19 cellular contexts compared by ENCODE assay signal in genomic region chr11:76279651-76280050, GRCh38.
DNase-seq lines count a peak whose midpoint lies in the region; ATAC-seq and FAIRE-seq lines count a peak whose summit lies in the region.
"Had no signal": no experiment of that assay in that cellular context is flagged by ENCODE, and none has a peak within 500 bp of the region (broad histone marks: within the 10 kb centered on the region; RNA-seq: fewer than 3 reads in every experiment).

No MANE protein-coding gene starts in this region.

- H3K36me3 ChIP-seq in neuronal stem cell (replicated peaks in 1 of 2; ENCODE audit: control insufficient read depth in 2 of 2, insufficient read depth in 2 of 2, low read length in 2 of 2) (no peaks in the 10 kb centered on the region), small intestine (ENCODE audit: control insufficient read depth in 2 of 2, insufficient read depth in 2 of 2, low read length in 2 of 2) (no peaks in the 10 kb centered on the region)

- no peak overlapping the region for H3K4me3 Mint-ChIP-seq in T-helper 17 cell

- no peaks in the 10 kb centered on the region for H3K36me3 Mint-ChIP-seq in T-helper 17 cell (ENCODE audit: low read depth)

- H3K27ac ChIP-seq in neuronal stem cell (replicated peaks; ENCODE audit: low read length) (no peak overlapping the region), small intestine (ENCODE audit: low read depth in 1 of 2, low read length in 1 of 2) (no peak overlapping the region)
- H3K27ac ChIP-seq: RWPE1 had no signal

- H3K4me1 Mint-ChIP-seq in T-helper 17 cell = peaks cover 3% of the 10 kb centered on the region

- no peak for FAIRE-seq in small intestine (lab: Jason Lieb, UNC)
- FAIRE-seq: GM12878, GM18507 had no signal

- DNase-seq in NCI-H1417 (lab: John Stamatoyannopoulos, UW) (peak in 2 of 3 experiments; percentile 46 to 79), NCI-H1417 treated with DMSO at 0.1 percent for 48 hours (lab: John Stamatoyannopoulos, UW) (no peak), NCI-H1092 treated with DMSO at 0.1 percent for 48 hours (lab: John Stamatoyannopoulos, UW) (peak; percentile 82), RPMI8226 (peak; percentile 93), neuronal stem cell (ENCODE audit: low spot score) (no peak), small intestine (no peak), T-helper 17 cell (no peak), GDM1 (lab: John Stamatoyannopoulos, UW) (no peak)
- DNase-seq: 8988T; C1 segment of cervical spinal cord; KG1; NCI-H1105 treated with DMSO at 0.1 percent for 48 hours; NCI-H446 treated with DMSO at 0.1 percent for 48 hours; NK-92 treated with Interleukin-12 subunit alpha and Interleukin-12 subunit beta, amount 100 ng/mL, for 24 hours; OCI-M1 had no signal

- H3K9me3 ChIP-seq in neuronal stem cell (replicated peaks in 1 of 2; ENCODE audit: control insufficient read depth in 2 of 2, insufficient read depth in 1 of 2, low read depth in 1 of 2, low read length in 2 of 2) (peaks cover 0 to 5% of the 10 kb centered on the region in 2 donors), small intestine (ENCODE audit: control insufficient read depth, low read depth) (no peaks in the 10 kb centered on the region), T-helper 17 cell (ENCODE audit: control insufficient read depth, low read length, poor library complexity, severe bottlenecking) (no peaks in the 10 kb centered on the region)

- H3K4me2 ChIP-seq in neuronal stem cell (ENCODE audit: insufficient read depth, low read length, poor library complexity, severe bottlenecking) = no peak overlapping the region

- no peak overlapping the region for H2BK120ac ChIP-seq in neuronal stem cell (ENCODE audit: low read depth, low read length)

- H3K18ac ChIP-seq in neuronal stem cell (ENCODE audit: low read length) = peak overlapping the region; percentile 52

- no peak overlapping the region for H2BK12ac ChIP-seq in neuronal stem cell (ENCODE audit: low read length)

- WGBS in neuronal stem cell (ENCODE audit: extremely low coverage in 2 of 2, insufficient read length in 2 of 2, insufficient replicate concordance in 1 of 2), 2 donors = no CpG with 5 or more reads among the region's 7 CpGs
- WGBS in small intestine, 3 donors = 83 to 85% (median 84%) methylated on average over 7 of the region's 7 CpGs

- H4K91ac ChIP-seq in neuronal stem cell (ENCODE audit: low read depth, low read length, poor library complexity) = no peak overlapping the region

- no peak overlapping the region for H3K4ac ChIP-seq in neuronal stem cell (ENCODE audit: low read length)

- H2AFZ ChIP-seq in neuronal stem cell (ENCODE audit: low read length) = no peak overlapping the region

- H3K79me1 ChIP-seq in neuronal stem cell (ENCODE audit: low read depth, low read length) = no peaks in the 10 kb centered on the region

- H2BK15ac ChIP-seq in neuronal stem cell (ENCODE audit: low read length) = peak overlapping the region; percentile 32

- peak overlapping the region; percentile 82 for H3K14ac ChIP-seq in neuronal stem cell (ENCODE audit: low read length)

- no peak overlapping the region for H3K9ac ChIP-seq in neuronal stem cell (ENCODE audit: low read depth, low read length, poor library complexity)

- peak overlapping the region; percentile 52 for H2AK5ac ChIP-seq in neuronal stem cell (ENCODE audit: low read depth, low read length)

- H3K23ac ChIP-seq in neuronal stem cell (ENCODE audit: low read depth, low read length, poor library complexity) = peak overlapping the region; percentile 53

- no peak for ATAC-seq in T-helper 17 cell
- ATAC-seq: GM12878, HCT116 had no signal

- no peak overlapping the region for H3K27ac Mint-ChIP-seq in T-helper 17 cell

- no peak overlapping the region for H3K4me3 ChIP-seq in neuronal stem cell (ENCODE audit: low read length in 2 of 2)
- no peak overlapping the region for H3K4me3 ChIP-seq in small intestine (ENCODE audit: low read depth in 1 of 2, low read length in 2 of 2)
- H3K4me3 ChIP-seq: GM12878 had no signal

- H3K27me3 ChIP-seq in neuronal stem cell (ENCODE audit: control insufficient read depth in 3 of 3, insufficient read depth in 3 of 3, low read depth in 1 of 3, low read length in 3 of 3) = peaks cover 0 to 27% (median 0%) of the 10 kb centered on the region in 3 experiments
- H3K27me3 ChIP-seq in small intestine (ENCODE audit: control insufficient read depth in 2 of 2, insufficient read depth in 2 of 2, low read length in 2 of 2) = no peaks in the 10 kb centered on the region

- H3K27me3 Mint-ChIP-seq in T-helper 17 cell = no peaks in the 10 kb centered on the region

- peaks cover 3 to 22% of the 10 kb centered on the region in 2 donors for H3K4me1 ChIP-seq in neuronal stem cell (ENCODE audit: control insufficient read depth in 2 of 2, insufficient read depth in 1 of 2, low read depth in 1 of 2, low read length in 2 of 2)
- no peaks in the 10 kb centered on the region for H3K4me1 ChIP-seq in small intestine (ENCODE audit: control insufficient read depth in 2 of 2, insufficient read depth in 1 of 2, low read depth in 1 of 2, low read length in 1 of 2)

- no peak overlapping the region for H4K8ac ChIP-seq in neuronal stem cell (ENCODE audit: low read depth, low read length)

- H2BK5ac ChIP-seq in neuronal stem cell (ENCODE audit: low read length) = no peak overlapping the region

Comparison
In these comparisons a context has a peak if more than half of its experiments do, and no peak if none do; other contexts are left out.
1. DNase-seq: peak in NCI-H1417 (2 of 3), NCI-H1092 treated with DMSO at 0.1 percent for 48 hours (single experiment) and RPMI8226 (single experiment); none in NCI-H1417 treated with DMSO at 0.1 percent for 48 hours (single experiment), neuronal stem cell (single experiment), small intestine (single experiment), T-helper 17 cell (0 of 3) and GDM1 (single experiment).